In genomic region chr2:131527131-131528001, GRCh38 we compare ENCODE assay signal across 8 cellular contexts. TPM values are rescaled to one million over a fixed set of nuclear protein-coding genes. Genes with fewer than 3 reads are reported as not detected.
A peak's percentile ranks its signal among the peaks of the same experiment; 100 is the strongest.
DNase-seq lines count a peak whose midpoint lies in the region; ATAC-seq and TF ChIP-seq lines count a peak whose summit lies in the region.
"Not testable (repeated sequence)": the region's sequence is repeated elsewhere in the genome, so short reads cannot be mapped to it uniquely, and the experiment has no call there.

CCDC74A (plus strand) TSS chr2:131527888; CDS start chr2:131527971, 83 bp downstream.

- H3K27me3 Mint-ChIP-seq in CD4-positive, alpha-beta memory T cell; activated CD8-positive, alpha-beta T cell treated with anti-CD3 and anti-CD28 coated beads for 36 hours: not testable (repeated sequence)

- intact Hi-C loops in CD4-positive, alpha-beta memory T cell (cut with micrococcal nuclease), result loop anchor here (1.0 kb wide), 1 partner anchor 35 kb away; the partner anchor contains the start of gene MZT2A
- intact Hi-C loops in activated CD8-positive, alpha-beta T cell treated with anti-CD3 and anti-CD28 coated beads for 36 hours (cut with micrococcal nuclease), result not testable (repeated sequence)

- POLR2A ChIA-PET in CD4-positive, alpha-beta memory T cell (lab: Charles Lee; ENCODE audit: partially characterized antibody), result interaction anchor here (0.7 to 1.3 kb wide), 2 partner anchors 35 to 1345 kb away, joined by 3 to 11 read pairs; partner anchors contain the start of genes MZT2A and MZT2B
- POLR2A ChIA-PET in activated CD8-positive, alpha-beta T cell treated with anti-CD3 and anti-CD28 coated beads for 36 hours (lab: Charles Lee), result interaction anchor here (0.6 kb wide), 1 partner anchor 30 kb away, joined by 3 read pairs; no protein-coding TSS in a partner anchor

- peak within 1 kb of the TSS; percentile 83 to 94 (median 90) for H3K4me3 Mint-ChIP-seq in CD4-positive, alpha-beta memory T cell
- H3K4me3 Mint-ChIP-seq in activated CD8-positive, alpha-beta T cell treated with anti-CD3 and anti-CD28 coated beads for 36 hours, result peak within 1 kb of the TSS; percentile 80

- CTCF ChIA-PET in CD4-positive, alpha-beta memory T cell (lab: Charles Lee; ENCODE audit: partially characterized antibody), result interaction anchor here (1.3 kb wide), 1 partner anchor 35 kb away, joined by 8 read pairs; the partner anchor contains the start of gene MZT2A
- CTCF ChIA-PET in activated CD8-positive, alpha-beta T cell treated with anti-CD3 and anti-CD28 coated beads for 36 hours (lab: Charles Lee), result interaction anchor here (0.9 to 1.4 kb wide), 2 partner anchors 34 to 114 kb away, joined by 3 to 4 read pairs; no protein-coding TSS in a partner anchor

- peak; percentile 80 to 83 (median 82) for DNase-seq in CD4-positive, alpha-beta memory T cell
- DNase-seq in NCI-H82 (lab: John Stamatoyannopoulos, UW), result peak; percentile 76
- DNase-seq in activated CD8-positive, alpha-beta T cell treated with anti-CD3 and anti-CD28 coated beads for 36 hours, result peak; percentile 88
- peak; percentile 77 for DNase-seq in ecto neural progenitor cell (ENCODE audit: low spot score)
- DNase-seq in lung (ENCODE audit: low spot score), result peak; percentile 66
- peak; percentile 51 to 68 (median 60) for DNase-seq in stimulated activated CD4-positive, alpha-beta T cell treated with anti-CD3 and anti-CD28 coated beads, TNF-alpha, amount 100 ng/mL, for 1 hour (ENCODE audit: low read depth in 3 of 3, low spot score in 1 of 3)

- H3K4me3 ChIP-seq in CD4-positive, alpha-beta memory T cell (ENCODE audit: low read length in 2 of 2), result peak within 1 kb of the TSS in 1 of 2 donors; percentile 28
- H3K4me3 ChIP-seq in lung, result not testable (repeated sequence)

- not testable (repeated sequence) for H3K9me3 Mint-ChIP-seq in CD4-positive, alpha-beta memory T cell; activated CD8-positive, alpha-beta T cell treated with anti-CD3 and anti-CD28 coated beads for 36 hours

- not testable (repeated sequence) for H3K36me3 Mint-ChIP-seq in CD4-positive, alpha-beta memory T cell; activated CD8-positive, alpha-beta T cell treated with anti-CD3 and anti-CD28 coated beads for 36 hours (ENCODE audit: low read depth)

- H3K27me3 ChIP-seq in CD4-positive, alpha-beta memory T cell (ENCODE audit: insufficient read depth, low read length); lung (ENCODE audit: control insufficient read depth, insufficient read depth): not testable (repeated sequence)

- H3K9me3 ChIP-seq in CD4-positive, alpha-beta memory T cell (ENCODE audit: control insufficient read depth in 1 of 2, low read length in 2 of 2); lung (ENCODE audit: control insufficient read depth in 2 of 2, insufficient read depth in 1 of 2, low read length in 1 of 2): not testable (repeated sequence)

- WGBS in lung, 2 donors, result 33 to 38% methylated on average over 39 to 41 of the region's 47 CpGs

- not testable (repeated sequence) for TF ChIP-seq CTCF in activated CD8-positive, alpha-beta T cell treated with anti-CD3 and anti-CD28 coated beads for 36 hours (IDR thresholded peaks at IDR 0.05); lung (IDR thresholded peaks at IDR 0.05; ENCODE audit: control extremely low read depth, extremely low read depth)

- ATAC-seq in GM21447 (IDR thresholded peaks at IDR 0.05; ENCODE audit: unreplicated experiment) (peak; percentile 80), HG03575 (IDR thresholded peaks at IDR 0.05; ENCODE audit: extremely low read depth, insufficient number of reproducible peaks, low FRiP score, unreplicated experiment) (peak; percentile 59), lung (ENCODE audit: insufficient read depth, low FRiP score) (peak; percentile 86)
- ATAC-seq in activated CD8-positive, alpha-beta T cell treated with anti-CD3 and anti-CD28 coated beads for 36 hours, result peak; percentile 87

- not testable (repeated sequence) for H3K4me1 ChIP-seq in CD4-positive, alpha-beta memory T cell (ENCODE audit: insufficient read depth, low read length); lung (ENCODE audit: control insufficient read depth in 2 of 2, insufficient read depth in 2 of 2, low read length in 2 of 2)

- peaks cover 0 to 19% (median 6%) of the 10 kb centered on the region in 4 donors for H3K4me1 Mint-ChIP-seq in CD4-positive, alpha-beta memory T cell
- H3K4me1 Mint-ChIP-seq in activated CD8-positive, alpha-beta T cell treated with anti-CD3 and anti-CD28 coated beads for 36 hours (ENCODE audit: low read depth), result peaks cover 14% of the 10 kb centered on the region

- peak within 1 kb of the TSS; percentile 80 to 94 (median 85) for H3K27ac Mint-ChIP-seq in CD4-positive, alpha-beta memory T cell
- H3K27ac Mint-ChIP-seq in activated CD8-positive, alpha-beta T cell treated with anti-CD3 and anti-CD28 coated beads for 36 hours, result peak within 1 kb of the TSS; percentile 72

- not testable (repeated sequence) for H3K36me3 ChIP-seq in CD4-positive, alpha-beta memory T cell (ENCODE audit: insufficient read depth, low read length); lung (ENCODE audit: control insufficient read depth in 2 of 2, insufficient read depth in 2 of 2, low read length in 2 of 2)

- H3K27ac ChIP-seq in CD4-positive, alpha-beta memory T cell (ENCODE audit: low read depth, low read length); lung (ENCODE audit: low read depth in 1 of 2, low read length in 1 of 2): not testable (repeated sequence)

RNA-seq across cellular contexts. Expression of gene CCDC74A, which starts in this region (rescaled TPM):
- total RNA-seq in CD4-positive, alpha-beta memory T cell, result under 1 TPM in 1 of 2 experiments, not detected in 1; 0.38 TPM
- polyA plus RNA-seq in CD4-positive, alpha-beta memory T cell, result under 1 TPM; 0.42 to 0.54 TPM
- total RNA-seq in activated CD8-positive, alpha-beta T cell treated with anti-CD3 and anti-CD28 coated beads for 36 hours, result 10 to 100 TPM; 10.2 to 10.4 TPM
- 10 to 100 TPM; 13.7 to 15.1 TPM for total RNA-seq in lung
- 1 to 10 TPM; 8.1 to 9.2 TPM for polyA plus RNA-seq in lung

Comparison
In these comparisons a context has a peak if more than half of its experiments do, and no peak if none do; other contexts are left out.
1. RNA of gene CCDC74A (total RNA-seq): 13.7 to 15.1 TPM in lung and 10.2 to 10.4 TPM in activated CD8-positive, alpha-beta T cell treated with anti-CD3 and anti-CD28 coated beads for 36 hours; 0.38 TPM in CD4-positive, alpha-beta memory T cell; every median in the first group is over 4 times any median in the second.
2. RNA of gene CCDC74A (polyA plus RNA-seq): 8.1 to 9.2 TPM in lung; 0.42 to 0.54 TPM in CD4-positive, alpha-beta memory T cell; every median in the first group is over 4 times any median in the second.
3. Peak in DNase-seq in CD4-positive, alpha-beta memory T cell; RNA of the gene not detected or under 1 TPM.
4. Peak in every context shown above with its lines, with median percentiles within 50 percentile points of each other: DNase-seq and ATAC-seq.